In the genomic region with DNA sequence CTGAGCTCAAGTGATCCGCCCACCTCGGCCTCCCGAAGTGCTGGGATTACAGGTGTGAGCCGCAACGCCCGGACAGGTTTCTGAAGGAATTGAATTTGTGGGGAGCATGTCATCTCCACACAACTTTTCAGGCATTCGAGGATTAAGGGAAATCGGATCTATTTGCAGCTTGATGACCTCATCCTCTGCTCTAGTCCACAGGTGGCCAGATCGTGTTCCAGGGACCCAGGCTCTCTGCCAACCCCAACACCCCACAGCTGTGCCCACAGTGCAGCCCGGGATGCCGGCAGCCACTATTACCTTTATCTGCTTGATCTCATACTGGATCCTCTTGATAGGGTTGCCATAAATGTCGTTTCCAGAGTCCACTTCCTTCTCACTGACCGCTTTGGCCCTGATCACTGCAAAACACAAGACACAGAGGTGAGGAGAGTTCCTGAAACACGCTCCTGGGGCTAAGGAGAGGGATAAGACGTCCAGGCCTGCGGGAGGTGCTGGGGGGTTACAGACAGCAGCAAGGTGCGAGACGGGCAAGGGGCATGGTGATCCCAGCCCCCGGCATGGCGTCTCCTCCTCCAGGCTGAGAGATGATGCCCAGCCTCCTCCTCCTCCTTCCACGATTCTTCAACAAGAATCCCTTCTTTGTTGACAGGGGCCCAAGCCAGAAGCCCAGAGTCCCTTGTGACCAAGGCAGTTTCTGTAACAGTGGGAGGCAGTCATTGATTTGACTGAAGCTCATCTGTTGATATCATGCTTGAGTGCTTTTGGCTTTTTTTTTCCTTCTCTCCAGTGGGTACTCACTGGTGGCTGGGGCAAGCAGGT, we compare ENCODE assay signal across 8 cellular contexts. TPM values are rescaled to one million over a fixed set of nuclear protein-coding genes. Genes with fewer than 3 reads are reported as not detected.
DNase-seq lines count a peak whose midpoint lies in the region; TF ChIP-seq lines count a peak whose summit lies in the region.
"Had no signal": no experiment of that assay in that cellular context is flagged by ENCODE, and none has a peak within 500 bp of the region (broad histone marks: within the 10 kb centered on the region; RNA-seq: fewer than 3 reads in every experiment).

No MANE protein-coding gene starts in this region.

- H3K4me3 ChIP-seq in astrocyte of the spinal cord (ENCODE audit: low read depth, low read length) (no peak overlapping the region), tibial nerve (no peak overlapping the region)

- peaks cover 0 to 43% (median 0%) of the 10 kb centered on the region in 3 donors for H3K36me3 ChIP-seq in tibial nerve

- no TSS peak for BruUV-seq in Calu3 (replicated peaks; lab: Mats Ljungman, UMichigan)

- no peaks in the 10 kb centered on the region for H3K27me3 Mint-ChIP-seq in Calu3 (ENCODE audit: unreplicated experiment)

- H3K27ac ChIP-seq in tibial nerve: peak overlapping the region; percentile 34 to 99 (median 88)

- TF ChIP-seq POLR2A in tibial nerve (IDR thresholded peaks at IDR 0.05): peak in 1 of 2 donors; percentile 33

- no peak overlapping the region for H3K4me3 Mint-ChIP-seq in Calu3 (ENCODE audit: low read depth, unreplicated experiment)
- H3K4me3 Mint-ChIP-seq: activated B cell treated with CpG ODN at 0.5 μM for 24 hours had no signal

- TF ChIP-seq CTCF in astrocyte of the spinal cord (IDR thresholded peaks at IDR 0.05; ENCODE audit: low read depth, low read length) (no peak), tibial nerve (IDR thresholded peaks at IDR 0.05) (no peak), Calu3 (IDR thresholded peaks at IDR 0.05; ENCODE audit: unreplicated experiment) (no peak)

- no peaks in the 10 kb centered on the region for H3K27me3 ChIP-seq in tibial nerve

- H3K4me1 ChIP-seq in tibial nerve: peaks cover 0 to 66% (median 45%) of the 10 kb centered on the region in 4 donors

- DNase-seq in NCI-H1092 treated with DMSO at 0.1 percent for 48 hours (lab: John Stamatoyannopoulos, UW) (peak; percentile 76), astrocyte of the spinal cord (ENCODE audit: low read depth, low spot score) (peak; percentile 82), kidney glomerular epithelial cell (lab: John Stamatoyannopoulos, UW) (peak; percentile 12), tibial nerve (ENCODE audit: low spot score in 2 of 2) (peak in 1 of 2 donors; percentile 47), NCI-H82 (lab: John Stamatoyannopoulos, UW) (no peak), NK-92 (lab: John Stamatoyannopoulos, UW; ENCODE audit: unreplicated experiment) (no peak), Calu3 (no peak)
- DNase-seq: activated B cell treated with CpG ODN at 0.5 μM for 24 hours had no signal

- in situ Hi-C loops in astrocyte of the spinal cord (cut with HindIII; ENCODE audit: low sequenced_read_pairs): no loop called here

- 46 to 55% methylated on average over 21 of the region's 21 CpGs for WGBS in tibial nerve, 2 donors

- TF ChIP-seq EP300 in tibial nerve (IDR thresholded peaks at IDR 0.05): peak; percentile 28 to 74

- H3K9me3 Mint-ChIP-seq in Calu3 (ENCODE audit: low read depth, unreplicated experiment): no peaks in the 10 kb centered on the region
- H3K9me3 Mint-ChIP-seq: activated B cell treated with CpG ODN at 0.5 μM for 24 hours had no signal

- peaks cover 27% of the 10 kb centered on the region for H3K4me1 Mint-ChIP-seq in Calu3 (ENCODE audit: low read depth, unreplicated experiment)

- no peak overlapping the region for H3K27ac Mint-ChIP-seq in Calu3 (ENCODE audit: unreplicated experiment)
- H3K27ac Mint-ChIP-seq: activated B cell treated with CpG ODN at 0.5 μM for 24 hours had no signal

- H3K9me3 ChIP-seq in tibial nerve: no peaks in the 10 kb centered on the region

- H3K36me3 Mint-ChIP-seq in Calu3 (ENCODE audit: insufficient read depth, unreplicated experiment): peaks cover 47% of the 10 kb centered on the region

- intact Hi-C loops in Calu3 (cut with micrococcal nuclease; ENCODE audit: unreplicated experiment): no loop called here

- CTCF ChIA-PET in Calu3 (lab: Charles Lee): no interaction called here

RNA-seq across cellular contexts. Expression of a gene that starts 29.3 kb away (rescaled TPM):
- total RNA-seq in tibial nerve: 10 to 100 TPM in 2 of 4 donors, 1 to 10 TPM in 2; 6.5 to 35.1 (median 9.9) TPM
- total RNA-seq in Calu3 (2022): 4.6 and 6.0 TPM in 2 replicates

RNA-seq across cellular contexts. Expression of a gene that starts 33.1 kb away (rescaled TPM):
- total RNA-seq in tibial nerve (10 to 100 TPM; 50.9 to 64.9 (median 59.9) TPM), Calu3 (2022) (79.5 and 84.3 TPM in 2 replicates)

RNA-seq across cellular contexts. Expression of a gene that starts 51.5 kb away (rescaled TPM):
- 100 to 1,000 TPM; 187 to 456 (median 339) TPM for total RNA-seq in tibial nerve
- 246 and 262 TPM in 2 replicates for total RNA-seq in Calu3 (2022)

Comparison
In these comparisons a context has a peak if more than half of its experiments do, and no peak if none do; other contexts are left out.
1. DNase-seq: peak in NCI-H1092 treated with DMSO at 0.1 percent for 48 hours (single experiment), astrocyte of the spinal cord (single experiment) and kidney glomerular epithelial cell (single experiment); none in NCI-H82 (single experiment), NK-92 (single experiment) and Calu3 (single experiment).